In genomic region chr1:12657876-12658512, GRCh38 we compare ENCODE assay signal across 14 cellular contexts. TPM values are rescaled to one million over a fixed set of nuclear protein-coding genes. Genes with fewer than 3 reads are reported as not detected.
"Had no signal": no experiment of that assay in that cellular context is flagged by ENCODE, and none has a peak within 500 bp of the region (broad histone marks: within the 10 kb centered on the region; RNA-seq: fewer than 3 reads in every experiment).

No MANE protein-coding gene starts in this region.

RNA-seq across cellular contexts. Expression of gene AADACL4, which starts 14.1 kb away (rescaled TPM):
- total RNA-seq: activated CD4-positive, alpha-beta memory T cell treated with anti-CD3 and anti-CD28 coated beads, Interleukin-2, amount 10 ng/mL, durations not matched to agents 7 days and 5 days; activated CD4-positive, alpha-beta T cell treated with anti-CD3 and anti-CD28 coated beads for 36 hours; activated CD4-positive, alpha-beta T cell treated with anti-CD3 and anti-CD28 coated beads, Interleukin-2, amount 10 ng/mL, durations not matched to agents 7 days and 5 days; activated CD8-positive, alpha-beta memory T cell treated with anti-CD3 and anti-CD28 coated beads, Interleukin-2, amount 10 ng/mL, durations not matched to agents 7 days and 5 days; activated CD8-positive, alpha-beta T cell treated with anti-CD3 and anti-CD28 coated beads, Interleukin-2, amount 10 ng/mL, durations not matched to agents 7 days and 5 days; activated naive CD8-positive, alpha-beta T cell treated with anti-CD3 and anti-CD28 coated beads, Interleukin-2, amount 10 ng/mL, durations not matched to agents 7 days and 5 days; activated T-helper 2 cell treated with anti-CD3 and anti-CD28 coated beads, Interferon-gamma antibody, Interleukin-2, Interleukin-4, amounts not matched to agents 10 μg/mL and 5 μg/mL and 100 μg/mL, durations not matched to agents 14 hours and 24 hours and 36 hours; ascending aorta; bronchial epithelial cell; cardiac muscle cell; chondrocyte; T-helper 1 cell treated with Interleukin-12 subunit alpha and Interleukin-12 subunit beta and Interleukin-4 antibody, amounts not matched to agents 30 ng/mL and 1 ng/mL, for 36 hours; T-helper 17 cell; T-helper 2 cell treated with Interferon-gamma antibody and Interleukin-4, amounts not matched to agents 100 ng/mL and 5 ng/mL, for 36 hours had no signal
- polyA plus RNA-seq: cardiac muscle cell had no signal

RNA-seq across cellular contexts. Expression of gene AADACL3, which starts 57.9 kb away (rescaled TPM):
- total RNA-seq: activated CD4-positive, alpha-beta memory T cell treated with anti-CD3 and anti-CD28 coated beads, Interleukin-2, amount 10 ng/mL, durations not matched to agents 7 days and 5 days; activated CD4-positive, alpha-beta T cell treated with anti-CD3 and anti-CD28 coated beads for 36 hours; activated CD4-positive, alpha-beta T cell treated with anti-CD3 and anti-CD28 coated beads, Interleukin-2, amount 10 ng/mL, durations not matched to agents 7 days and 5 days; activated CD8-positive, alpha-beta memory T cell treated with anti-CD3 and anti-CD28 coated beads, Interleukin-2, amount 10 ng/mL, durations not matched to agents 7 days and 5 days; activated CD8-positive, alpha-beta T cell treated with anti-CD3 and anti-CD28 coated beads, Interleukin-2, amount 10 ng/mL, durations not matched to agents 7 days and 5 days; activated naive CD8-positive, alpha-beta T cell treated with anti-CD3 and anti-CD28 coated beads, Interleukin-2, amount 10 ng/mL, durations not matched to agents 7 days and 5 days; activated T-helper 2 cell treated with anti-CD3 and anti-CD28 coated beads, Interferon-gamma antibody, Interleukin-2, Interleukin-4, amounts not matched to agents 10 μg/mL and 5 μg/mL and 100 μg/mL, durations not matched to agents 14 hours and 24 hours and 36 hours; ascending aorta; bronchial epithelial cell; cardiac muscle cell; chondrocyte; T-helper 1 cell treated with Interleukin-12 subunit alpha and Interleukin-12 subunit beta and Interleukin-4 antibody, amounts not matched to agents 30 ng/mL and 1 ng/mL, for 36 hours; T-helper 17 cell; T-helper 2 cell treated with Interferon-gamma antibody and Interleukin-4, amounts not matched to agents 100 ng/mL and 5 ng/mL, for 36 hours had no signal
- polyA plus RNA-seq: cardiac muscle cell had no signal
